In genomic region chr5:176625966-176626875, GRCh38 we compare ENCODE assay signal across 31 cellular contexts. TPM values are rescaled to one million over a fixed set of nuclear protein-coding genes. Genes with fewer than 3 reads are reported as not detected.
DNase-seq lines count a peak whose midpoint lies in the region; ATAC-seq, FAIRE-seq and TF ChIP-seq lines count a peak whose summit lies in the region.
"Had no signal": no experiment of that assay in that cellular context is flagged by ENCODE, and none has a peak within 500 bp of the region (broad histone marks: within the 10 kb centered on the region; RNA-seq: fewer than 3 reads in every experiment).

No MANE protein-coding gene starts in this region.

- no peaks in the 10 kb centered on the region for H3K9me3 Mint-ChIP-seq in activated CD4-positive, alpha-beta T cell treated with anti-CD3 and anti-CD28 coated beads, Interleukin-2, amount 10 ng/mL, durations not matched to agents 24 days and 14 days
- H3K9me3 Mint-ChIP-seq: activated T-cell treated with anti-CD3 and anti-CD28 coated beads, Interleukin-2, amount 50 U/mL, for 24 hours; naive thymus-derived CD4-positive, alpha-beta T cell; stimulated activated effector memory CD8-positive, alpha-beta T cell treated with anti-CD3 and anti-CD28 coated beads, Interleukin-12 subunit alpha, Interleukin-12 subunit beta, amount 100 ng/mL, for 72 hours had no signal

- H3K4me1 Mint-ChIP-seq in activated CD4-positive, alpha-beta T cell treated with anti-CD3 and anti-CD28 coated beads, Interleukin-2, amount 10 ng/mL, durations not matched to agents 24 days and 14 days = peaks cover 9% of the 10 kb centered on the region

- 17 to 35% (median 32%) methylated on average over 25 of the region's 25 CpGs for whole genome bisulfite sequencing in small intestine, 3 donors

- H3K27me3 ChIP-seq in foreskin keratinocyte = peaks cover 20% of the 10 kb centered on the region
- H3K27me3 ChIP-seq in small intestine (ENCODE audit: control insufficient read depth in 2 of 2, insufficient read depth in 2 of 2, low read length in 2 of 2) = peaks cover 9 to 38% of the 10 kb centered on the region in 2 donors

- no peak overlapping the region for H3K27ac Mint-ChIP-seq in activated CD4-positive, alpha-beta T cell treated with anti-CD3 and anti-CD28 coated beads, Interleukin-2, amount 10 ng/mL, durations not matched to agents 24 days and 14 days
- H3K27ac Mint-ChIP-seq: activated CD4-positive, alpha-beta T cell treated with anti-CD3 and anti-CD28 coated beads for 36 hours; activated T-cell treated with anti-CD3 and anti-CD28 coated beads, Interleukin-2, amount 50 U/mL, for 24 hours; naive thymus-derived CD4-positive, alpha-beta T cell; stimulated activated effector memory CD8-positive, alpha-beta T cell treated with anti-CD3 and anti-CD28 coated beads, Interleukin-12 subunit alpha, Interleukin-12 subunit beta, amount 100 ng/mL, for 72 hours had no signal

- H3K36me3 Mint-ChIP-seq in activated CD4-positive, alpha-beta T cell treated with anti-CD3 and anti-CD28 coated beads, Interleukin-2, amount 10 ng/mL, durations not matched to agents 24 days and 14 days (ENCODE audit: low read depth) = no peaks in the 10 kb centered on the region
- H3K36me3 Mint-ChIP-seq: stimulated activated effector memory CD8-positive, alpha-beta T cell treated with anti-CD3 and anti-CD28 coated beads, Interleukin-12 subunit alpha, Interleukin-12 subunit beta, amount 100 ng/mL, for 72 hours had no signal

- intact Hi-C loops in activated CD4-positive, alpha-beta T cell treated with anti-CD3 and anti-CD28 coated beads, Interleukin-2, amount 10 ng/mL, durations not matched to agents 24 days and 14 days (cut with micrococcal nuclease) = no loop called here

- peak; percentile 60 for ATAC-seq in foreskin keratinocyte
- ATAC-seq: activated CD4-positive, alpha-beta T cell treated with anti-CD3 and anti-CD28 coated beads for 36 hours; left cardiac atrium; naive thymus-derived CD4-positive, alpha-beta T cell; stimulated activated effector memory CD8-positive, alpha-beta T cell treated with anti-CD3 and anti-CD28 coated beads, Interleukin-12 subunit alpha, Interleukin-12 subunit beta, amount 100 ng/mL, for 72 hours had no signal

- no peak overlapping the region for H3K4me3 Mint-ChIP-seq in activated CD4-positive, alpha-beta T cell treated with anti-CD3 and anti-CD28 coated beads, Interleukin-2, amount 10 ng/mL, durations not matched to agents 24 days and 14 days
- H3K4me3 Mint-ChIP-seq: activated CD4-positive, alpha-beta T cell treated with anti-CD3 and anti-CD28 coated beads for 36 hours; activated T-cell treated with anti-CD3 and anti-CD28 coated beads, Interleukin-2, amount 50 U/mL, for 24 hours; naive thymus-derived CD4-positive, alpha-beta T cell; stimulated activated effector memory CD8-positive, alpha-beta T cell treated with anti-CD3 and anti-CD28 coated beads, Interleukin-12 subunit alpha, Interleukin-12 subunit beta, amount 100 ng/mL, for 72 hours had no signal

- no peaks in the 10 kb centered on the region for H3K36me3 ChIP-seq in HEK293 (ENCODE audit: control insufficient read depth in 2 of 2, insufficient read depth in 1 of 2, low read length in 2 of 2)
- no peaks in the 10 kb centered on the region for H3K36me3 ChIP-seq in small intestine (ENCODE audit: control insufficient read depth in 2 of 2, insufficient read depth in 2 of 2, low read length in 2 of 2)
- H3K36me3 ChIP-seq: HAP-1, Peyer's patch had no signal

- H3K4me3 ChIP-seq in HEK293 (ENCODE audit: low read depth, low read length) = no peak overlapping the region
- H3K4me3 ChIP-seq in small intestine (ENCODE audit: low read depth in 1 of 2, low read length in 2 of 2) = no peak overlapping the region
- H3K4me3 ChIP-seq: HAP-1, Peyer's patch, smooth muscle cell had no signal

- H3K9me3 ChIP-seq in HEK293 (ENCODE audit: control insufficient read depth, insufficient read depth, low read depth, low read length) = no peaks in the 10 kb centered on the region
- H3K9me3 ChIP-seq in small intestine (ENCODE audit: control insufficient read depth, low read depth) = no peaks in the 10 kb centered on the region
- H3K9me3 ChIP-seq: HAP-1, Peyer's patch had no signal

- POLR2A ChIA-PET in HEK293 (lab: Yijun Ruan, JAX) = no interaction called here

- no peak for FAIRE-seq in small intestine (lab: Jason Lieb, UNC)
- FAIRE-seq: GM12892, urothelium cell line had no signal

- H3K27ac ChIP-seq in HEK293 (ENCODE audit: extremely low read depth, low read depth, low read length) = no peak overlapping the region
- peak overlapping the region; percentile 59 for H3K27ac ChIP-seq in foreskin keratinocyte
- no peak overlapping the region for H3K27ac ChIP-seq in small intestine (ENCODE audit: low read depth in 1 of 2, low read length in 1 of 2)
- H3K27ac ChIP-seq: Peyer's patch had no signal

- DNase-seq in SW480 (ENCODE audit: low spot score) = peak; percentile 28
- DNase-seq in foreskin keratinocyte = peak in 1 of 2 donors; percentile 32
- peak; percentile 63 for DNase-seq in small intestine
- DNase-seq in activated CD4-positive, alpha-beta T cell treated with anti-CD3 and anti-CD28 coated beads, Interleukin-2, amount 10 ng/mL, durations not matched to agents 24 days and 14 days = no peak
- no peak for DNase-seq in NCI-H128 (lab: John Stamatoyannopoulos, UW; ENCODE audit: unreplicated experiment)
- DNase-seq in D341Med (ENCODE audit: low spot score) = no peak
- DNase-seq: activated CD4-positive, alpha-beta T cell treated with anti-CD3 and anti-CD28 coated beads for 36 hours; activated T-cell treated with anti-CD3 and anti-CD28 coated beads, Interleukin-2, amount 50 U/mL, for 24 hours; cortex of kidney; EL; left cardiac atrium; naive thymus-derived CD4-positive, alpha-beta T cell; NCI-H1436; NCI-H2107; NCI-H510A; NK-92 treated with Interleukin-12 subunit alpha and Interleukin-12 subunit beta, amount 100 ng/mL, for 24 hours had no signal

- TF ChIP-seq CTCF in HEK293 (tag by site-specific recombination; IDR thresholded peaks at IDR 0.05) (no peak), foreskin keratinocyte (conservative IDR thresholded peaks at IDR 0.05) (no peak)

- peaks cover 6% of the 10 kb centered on the region; the same call in 1 of the 2 replicates for H3K4me1 ChIP-seq in HEK293 (ENCODE audit: control insufficient read depth, insufficient read depth, low read length)
- peaks cover 16% of the 10 kb centered on the region for H3K4me1 ChIP-seq in foreskin keratinocyte
- peaks cover 0 to 5% of the 10 kb centered on the region in 2 donors for H3K4me1 ChIP-seq in small intestine (ENCODE audit: control insufficient read depth in 2 of 2, insufficient read depth in 1 of 2, low read depth in 1 of 2, low read length in 1 of 2)

- CTCF ChIA-PET in HEK293 (lab: Yijun Ruan, JAX) = interaction anchor here (1.0 kb wide), 1 partner anchor 31 kb away, joined by 4 read pairs; no protein-coding TSS in a partner anchor

- peaks cover 71% of the 10 kb centered on the region for H3K27me3 Mint-ChIP-seq in activated CD4-positive, alpha-beta T cell treated with anti-CD3 and anti-CD28 coated beads, Interleukin-2, amount 10 ng/mL, durations not matched to agents 24 days and 14 days

TF ChIP-seq in HEK293, 187 proteins besides CTCF, POLR2A, EP300 and RAD21 (continues in another document):
- no peak for TF ChIP-seq ZNF449 (tag by site-specific recombination; IDR thresholded peaks at IDR 0.05)
- TF ChIP-seq KLF17 (tag by site-specific recombination; IDR thresholded peaks at IDR 0.05) = peak; percentile 70
- TF ChIP-seq ZFHX2 (tag by site-specific recombination; conservative IDR thresholded peaks at IDR 0.05) = peak; percentile 82
- TF ChIP-seq ZNF155 (tag by site-specific recombination; IDR thresholded peaks at IDR 0.05) = no peak

RNA-seq across cellular contexts. Expression of gene SNCB, which starts 4.1 kb away (rescaled TPM):
- 0.78 and 1.3 TPM in 2 replicates for total RNA-seq in foreskin keratinocyte
- 1.8 and 3.1 TPM in 2 replicates for polyA plus RNA-seq in foreskin keratinocyte
- under 1 TPM in 1 of 3 donors, not detected in 2; 0.73 TPM for polyA plus RNA-seq in small intestine
- total RNA-seq in activated CD4-positive, alpha-beta T cell treated with anti-CD3 and anti-CD28 coated beads, Interleukin-2, amount 10 ng/mL, durations not matched to agents 24 days and 14 days = not detected in 2 replicates
- total RNA-seq: activated CD8-positive, alpha-beta memory T cell treated with anti-CD3 and anti-CD28 coated beads for 36 hours; naive thymus-derived CD4-positive, alpha-beta T cell; omental fat pad; Peyer's patch; renal cortical epithelial cell; T-helper 1 cell treated with Interleukin-12 subunit alpha and Interleukin-12 subunit beta and Interleukin-4 antibody, amounts not matched to agents 30 ng/mL and 1 ng/mL, for 36 hours had no signal
- polyA plus RNA-seq: CD14-positive monocyte; naive thymus-derived CD4-positive, alpha-beta T cell had no signal

RNA-seq across cellular contexts. Expression of gene EIF4E1B, which starts 4.3 kb away (rescaled TPM):
- not detected in 2 replicates for total RNA-seq in foreskin keratinocyte
- polyA plus RNA-seq in foreskin keratinocyte (not detected in 2 replicates), small intestine (under 1 TPM in 1 of 3 donors, not detected in 2; 0.22 TPM)
- not detected in 2 replicates for total RNA-seq in activated CD4-positive, alpha-beta T cell treated with anti-CD3 and anti-CD28 coated beads, Interleukin-2, amount 10 ng/mL, durations not matched to agents 24 days and 14 days
- total RNA-seq: activated CD4-positive, alpha-beta T cell treated with anti-CD3 and anti-CD28 coated beads for 36 hours; activated CD8-positive, alpha-beta memory T cell treated with anti-CD3 and anti-CD28 coated beads for 36 hours; fibroblast of lung; left cardiac atrium; naive thymus-derived CD4-positive, alpha-beta T cell; omental fat pad; Peyer's patch; renal cortical epithelial cell; SK-MEL-5; smooth muscle cell; T-helper 1 cell treated with Interleukin-12 subunit alpha and Interleukin-12 subunit beta and Interleukin-4 antibody, amounts not matched to agents 30 ng/mL and 1 ng/mL, for 36 hours; temporal lobe had no signal
- polyA plus RNA-seq: CD14-positive monocyte; fibroblast of lung; naive thymus-derived CD4-positive, alpha-beta T cell; smooth muscle cell had no signal

RNA-seq across cellular contexts. Expression of gene GPRIN1, which starts 16.3 kb away (rescaled TPM):
- 16.9 and 18.3 TPM in 2 replicates for total RNA-seq in foreskin keratinocyte
- polyA plus RNA-seq in foreskin keratinocyte = 11.1 and 11.4 TPM in 2 replicates
- 1 to 10 TPM in 1 of 3 donors, under 1 TPM in 1, not detected in 1; 0.54 to 1.6 TPM for polyA plus RNA-seq in small intestine
- 3.7 TPM in 2 replicates for total RNA-seq in activated CD4-positive, alpha-beta T cell treated with anti-CD3 and anti-CD28 coated beads, Interleukin-2, amount 10 ng/mL, durations not matched to agents 24 days and 14 days
- polyA plus RNA-seq: naive thymus-derived CD4-positive, alpha-beta T cell had no signal

RNA-seq across cellular contexts. Expression of gene TSPAN17, which starts 21.1 kb away (rescaled TPM):
- 62.5 and 72.1 TPM in 2 replicates for total RNA-seq in foreskin keratinocyte
- 56.6 and 61.4 TPM in 2 replicates for polyA plus RNA-seq in foreskin keratinocyte
- polyA plus RNA-seq in small intestine = 10 to 100 TPM; 22.4 to 35.2 (median 25.9) TPM
- 29.3 and 32.0 TPM in 2 replicates for total RNA-seq in activated CD4-positive, alpha-beta T cell treated with anti-CD3 and anti-CD28 coated beads, Interleukin-2, amount 10 ng/mL, durations not matched to agents 24 days and 14 days

Comparison
In these comparisons a context has a peak if more than half of its experiments do, and no peak if none do; other contexts are left out.
1. DNase-seq: peak in SW480 (single experiment) and small intestine (single experiment); none in activated CD4-positive, alpha-beta T cell treated with anti-CD3 and anti-CD28 coated beads, Interleukin-2, amount 10 ng/mL, durations not matched to agents 24 days and 14 days (single experiment), NCI-H128 (single experiment) and D341Med (single experiment).